8 cellular contexts compared by ENCODE assay signal in genomic region chr12:89333564-89334252, GRCh38. TPM values are rescaled to one million over a fixed set of nuclear protein-coding genes. Genes with fewer than 3 reads are reported as not detected.
A peak's percentile ranks its signal among the peaks of the same experiment; 100 is the strongest.
DNase-seq lines count a peak whose midpoint lies in the region; ATAC-seq and TF ChIP-seq lines count a peak whose summit lies in the region.

No MANE protein-coding gene starts in this region.

- peaks cover 5% of the 10 kb centered on the region for H3K4me1 ChIP-seq in foreskin keratinocyte

- no peak for ATAC-seq in foreskin keratinocyte

- H3K4me3 ChIP-seq in GM08714 (ENCODE audit: low read length): 0 out of 2 replicates have a peak overlapping the region, but pooled peaks have one; percentile 31

- H3K27ac ChIP-seq in foreskin keratinocyte: no peak overlapping the region

- POLR2A ChIA-PET in HEK293T (lab: Yijun Ruan, JAX): no interaction called here

- no peaks in the 10 kb centered on the region for H3K27me3 ChIP-seq in foreskin keratinocyte

- DNase-seq in HEK293T (ENCODE audit: extremely low spot score) (no peak), SKM-1 treated with dmso at 0.1 percent for 144 hours (lab: John Stamatoyannopoulos, UW; ENCODE audit: unreplicated experiment) (peak; percentile 82), left kidney (ENCODE audit: low read depth, low spot score) (peak; percentile 54), AG08396 (ENCODE audit: low spot score) (no peak), AG08395 (ENCODE audit: low spot score) (no peak), islet precursor cell (no peak), foreskin keratinocyte (no peak)

- CTCF ChIA-PET in HEK293T (lab: Yijun Ruan, JAX): interaction anchor here (1.1 kb wide), 1 partner anchor 18 kb away, joined by 4 read pairs; the partner anchor contains the start of gene DUSP6

- TF ChIP-seq CTCF in foreskin keratinocyte (conservative IDR thresholded peaks at IDR 0.05): no peak

TF ChIP-seq in HEK293T, 16 proteins besides CTCF, POLR2A, EP300 and RAD21:
- TF ChIP-seq ELF4 (IDR thresholded peaks at IDR 0.05): no peak
- TF ChIP-seq, protein P1, sequence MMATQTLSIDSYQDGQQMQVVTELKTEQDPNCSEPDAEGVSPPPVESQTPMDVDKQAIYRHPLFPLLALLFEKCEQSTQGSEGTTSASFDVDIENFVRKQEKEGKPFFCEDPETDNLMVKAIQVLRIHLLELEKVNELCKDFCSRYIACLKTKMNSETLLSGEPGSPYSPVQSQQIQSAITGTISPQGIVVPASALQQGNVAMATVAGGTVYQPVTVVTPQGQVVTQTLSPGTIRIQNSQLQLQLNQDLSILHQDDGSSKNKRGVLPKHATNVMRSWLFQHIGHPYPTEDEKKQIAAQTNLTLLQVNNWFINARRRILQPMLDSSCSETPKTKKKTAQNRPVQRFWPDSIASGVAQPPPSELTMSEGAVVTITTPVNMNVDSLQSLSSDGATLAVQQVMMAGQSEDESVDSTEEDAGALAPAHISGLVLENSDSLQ (IDR thresholded peaks at IDR 0.05): 0 out of 2 replicates have a peak, but pooled peaks have one; percentile 12
- TF ChIP-seq SUZ12 (IDR thresholded peaks at IDR 0.05): no peak
TF ChIP-seq in HEK293T: peak in this region for 1.

RNA-seq across cellular contexts. Expression of gene DUSP6, which starts 18.6 kb away (rescaled TPM):
- 163 and 174 TPM in 2 replicates for total RNA-seq in foreskin keratinocyte
- polyA plus RNA-seq in foreskin keratinocyte: 46.0 and 62.1 TPM in 2 replicates

Comparison
In these comparisons a context has a peak if more than half of its experiments do, and no peak if none do; other contexts are left out.
1. DNase-seq: peak in SKM-1 treated with dmso at 0.1 percent for 144 hours (single experiment) and left kidney (single experiment); none in HEK293T (single experiment), AG08396 (single experiment), AG08395 (single experiment), islet precursor cell (single experiment) and foreskin keratinocyte (0 of 2).